In the genomic region with DNA sequence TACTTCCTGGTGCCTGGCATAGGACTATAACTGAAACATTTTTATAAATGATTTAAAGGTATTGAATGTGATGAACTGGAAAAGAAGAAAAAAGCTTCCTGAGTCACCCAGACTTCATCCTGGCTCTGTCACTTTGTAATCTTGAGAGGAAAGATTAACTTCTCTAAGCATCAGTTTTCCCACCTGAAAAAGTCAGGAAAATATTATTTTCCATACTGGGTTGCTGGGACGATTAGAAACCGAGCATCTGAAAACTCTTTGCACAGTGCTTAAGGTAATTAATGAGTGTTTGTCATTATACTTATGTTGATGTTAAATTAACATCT, we compare ENCODE assay signal across 11 cellular contexts.
A peak's percentile ranks its signal among the peaks of the same experiment; 100 is the strongest.
DNase-seq lines count a peak whose midpoint lies in the region; ATAC-seq and TF ChIP-seq lines count a peak whose summit lies in the region.
"Had no signal": no experiment of that assay in that cellular context is flagged by ENCODE, and none has a peak within 500 bp of the region (broad histone marks: within the 10 kb centered on the region; RNA-seq: fewer than 3 reads in every experiment).

No MANE protein-coding gene starts in this region.

- TF ChIP-seq CTCF in left ventricle myocardium inferior (IDR thresholded peaks at IDR 0.05; ENCODE audit: borderline replicate concordance), result no peak
- no peak for TF ChIP-seq CTCF in brain (conservative IDR thresholded peaks at IDR 0.05)
- no peak for TF ChIP-seq CTCF in left lung (IDR thresholded peaks at IDR 0.05)
- TF ChIP-seq CTCF in transverse colon (IDR thresholded peaks at IDR 0.05), result no peak
- TF ChIP-seq CTCF in PC-9 (conservative IDR thresholded peaks at IDR 0.05), result no peak

- H3K27ac Mint-ChIP-seq in brain, result peak overlapping the region in 2 of 5 experiments; percentile 69 to 77

- H3K36me3 Mint-ChIP-seq in brain, result peaks cover 7% of the 10 kb centered on the region

- H3K4me1 Mint-ChIP-seq in brain, result peaks cover 79% of the 10 kb centered on the region

- no peaks in the 10 kb centered on the region for H3K36me3 ChIP-seq in left ventricle myocardium inferior
- no peaks in the 10 kb centered on the region for H3K36me3 ChIP-seq in left lung
- no peaks in the 10 kb centered on the region for H3K36me3 ChIP-seq in transverse colon
- no peaks in the 10 kb centered on the region for H3K36me3 ChIP-seq in PC-9 (ENCODE audit: low read depth)

- in situ Hi-C loops in transverse colon (cut with MboI; ENCODE audit: low pct_ligation_motif_present in 1 of 4, low pct_unique_long_range_greater_than_20kb in 1 of 4, low sequenced_read_pairs in 3 of 4), result no loop called here

- H3K9me3 Mint-ChIP-seq in brain, result no peaks in the 10 kb centered on the region

- no peak for TF ChIP-seq EP300 in transverse colon (IDR thresholded peaks at IDR 0.05; ENCODE audit: low read depth)

- H3K4me3 Mint-ChIP-seq in brain, result peak overlapping the region in 4 of 5 experiments; percentile 62 to 76 (median 63)

- H3K27me3 Mint-ChIP-seq in brain, result no peaks in the 10 kb centered on the region

- H3K9me3 ChIP-seq in left ventricle myocardium inferior (replicated peaks) (no peaks in the 10 kb centered on the region), left lung (no peaks in the 10 kb centered on the region), transverse colon (no peaks in the 10 kb centered on the region), PC-9 (ENCODE audit: insufficient read depth, low read depth) (no peaks in the 10 kb centered on the region; the same call in 1 of the 2 replicates)

- H3K4me1 ChIP-seq in left ventricle myocardium inferior (peaks cover 73% of the 10 kb centered on the region), left lung (peaks cover 28 to 87% of the 10 kb centered on the region in 2 donors), transverse colon (peaks cover 8 to 60% (median 15%) of the 10 kb centered on the region in 4 donors), PC-9 (replicated peaks; ENCODE audit: insufficient read depth) (peaks cover 72% of the 10 kb centered on the region)

- no peaks in the 10 kb centered on the region for H4K20me1 ChIP-seq in PC-9 (ENCODE audit: insufficient read depth)

- no peak for TF ChIP-seq POLR2A in transverse colon (IDR thresholded peaks at IDR 0.05)

- CTCF ChIA-PET in PC-9 (lab: Charles Lee), result no interaction called here

- no peaks in the 10 kb centered on the region for H3K9me2 ChIP-seq in PC-9 (ENCODE audit: insufficient read depth)

- H3F3A ChIP-seq in PC-9 (ENCODE audit: insufficient read depth, low read depth), result peaks cover 23% of the 10 kb centered on the region

- intact Hi-C loops in left ventricle myocardium inferior (cut with micrococcal nuclease), result no loop called here
- intact Hi-C loops in left ventricle myocardium superior (cut with micrococcal nuclease), result no loop called here
- intact Hi-C loops in left lung (cut with DNase I), result no loop called here
- intact Hi-C loops in transverse colon (cut with DNase I; ENCODE audit: low total_unique reads), result no loop called here
- intact Hi-C loops in PC-9 (cut with micrococcal nuclease; ENCODE audit: unreplicated experiment), result loop anchor here (5.0 to 10.0 kb wide), 3 partner anchors 69 to 214 kb away; partner anchors contain the start of gene FMNL2

- 49% methylated on average over 2 of the region's 2 CpGs for WGBS in transverse colon (ENCODE audit: low coverage in 1 of 2), 2 donors

- peak overlapping the region; percentile 51 for H3K4me3 ChIP-seq in left ventricle myocardium inferior
- peak overlapping the region in 1 of 2 donors; percentile 8 for H3K4me3 ChIP-seq in left lung
- H3K4me3 ChIP-seq in transverse colon, result peak overlapping the region in 2 of 4 donors; percentile 5 to 27
- H3K4me3 ChIP-seq in PC-9, result no peak overlapping the region

- H3K27me3 ChIP-seq in left ventricle myocardium inferior (ENCODE audit: low read depth) (no peaks in the 10 kb centered on the region), left lung (no peaks in the 10 kb centered on the region), transverse colon (no peaks in the 10 kb centered on the region), PC-9 (ENCODE audit: insufficient read depth, low read depth) (no peaks in the 10 kb centered on the region)

- no peak overlapping the region for H3K4me2 ChIP-seq in PC-9

- BruUV-seq in PC-9 (replicated peaks; lab: Mats Ljungman, UMichigan), result no TSS peak

- DNase-seq in left ventricle myocardium inferior (no peak), left ventricle myocardium superior (no peak), left lung (no peak), transverse colon (no peak), midbrain (lab: John Stamatoyannopoulos, UW) (no peak), PC-9 (no peak), NCI-H2029 treated with DMSO at 0.1 percent for 48 hours (lab: John Stamatoyannopoulos, UW) (no peak)
- DNase-seq: NCI-H187 treated with DMSO at 0.1 percent for 48 hours, small intestine had no signal

- H3K27ac ChIP-seq in left ventricle myocardium inferior (replicated peaks) (peak overlapping the region; percentile 70), left lung (peak overlapping the region; percentile 37 to 56), transverse colon (peak overlapping the region; percentile 13 to 60 (median 30)), PC-9 (no peak overlapping the region)
- H3K27ac ChIP-seq: C4-2B had no signal

- ATAC-seq in left ventricle myocardium superior (no peak), left lung (no peak)

- H2AFZ ChIP-seq in PC-9, result no peak overlapping the region

- POLR2A ChIA-PET in PC-9 (lab: Charles Lee; ENCODE audit: unreplicated experiment), result interaction anchor here (0.6 kb wide), 1 partner anchor 17 kb away, joined by 3 read pairs; no protein-coding TSS in a partner anchor

- peaks cover 95% of the 10 kb centered on the region for H3K79me2 ChIP-seq in PC-9 (ENCODE audit: low read depth)
